ENCODE assay signal across 8 cellular contexts in genomic region chr15:63212050-63212973, GRCh38. TPM values are rescaled to one million over a fixed set of nuclear protein-coding genes. Genes with fewer than 3 reads are reported as not detected.
DNase-seq lines count a peak whose midpoint lies in the region; ATAC-seq and TF ChIP-seq lines count a peak whose summit lies in the region.

No MANE protein-coding gene starts in this region.

- 36% methylated on average over 10 of the region's 10 CpGs for WGBS in SK-N-SH (ENCODE audit: low lambda C conversion rate)

- no peaks in the 10 kb centered on the region for H3K27me3 ChIP-seq in SK-N-SH (ENCODE audit: insufficient read depth)

- peak overlapping the region; percentile 29; the same call in 1 of the 2 replicates for H3K4me2 ChIP-seq in SK-N-SH

- DNase-seq in SK-N-SH (peak; percentile 42), fibroblast of peridontal ligament (ENCODE audit: extremely low read depth) (peak; percentile 98), NCI-H2029 (lab: John Stamatoyannopoulos, UW) (no peak)
- DNase-seq in stimulated activated naive CD8-positive, alpha-beta T cell treated with anti-CD3 and anti-CD28 coated beads, Interleukin-15, amount 100 ng/mL, for 72 hours, result peak in 1 of 2 donors; percentile 28
- no peak for DNase-seq in stimulated activated CD4-positive, alpha-beta T cell treated with anti-CD3 and anti-CD28 coated beads, Interleukin-4, amount 100 ng/mL, for 4 hours

- no peaks in the 10 kb centered on the region for H3K9me3 ChIP-seq in SK-N-SH

- no peak overlapping the region; a peak in 1 of 4 replicates for H3K4me3 ChIP-seq in SK-N-SH (ENCODE audit: low read depth in 2 of 2, low read length in 1 of 2)

- no peaks in the 10 kb centered on the region for H3K9me2 ChIP-seq in SK-N-SH

- POLR2A ChIA-PET in SK-N-SH (lab: Yijun Ruan, JAX), result no interaction called here

- TF ChIP-seq EP300 in SK-N-SH (IDR thresholded peaks at IDR 0.05; ENCODE audit: borderline replicate concordance in 1 of 2, low read depth in 1 of 2, low read length in 1 of 2), result peak; percentile 9 to 76; a peak in 1 of 4 replicates

- TF ChIP-seq CTCF in C4-2B (conservative IDR thresholded peaks at IDR 0.05) (no peak), SK-N-SH (IDR thresholded peaks at IDR 0.05) (no peak)

- no peak overlapping the region for H2AFZ ChIP-seq in SK-N-SH (ENCODE audit: low read depth)

- H3K36me3 ChIP-seq in SK-N-SH (replicated peaks in 1 of 2; ENCODE audit: control insufficient read depth in 1 of 2, insufficient read depth in 2 of 2, low read length in 1 of 2), result no peaks in the 10 kb centered on the region

- peaks cover 60% of the 10 kb centered on the region for H3K79me2 ChIP-seq in SK-N-SH (ENCODE audit: insufficient read depth)

- H3K9me3 Mint-ChIP-seq in stimulated activated naive CD8-positive, alpha-beta T cell treated with anti-CD3 and anti-CD28 coated beads, Interleukin-15, amount 100 ng/mL, for 72 hours, result no peaks in the 10 kb centered on the region

- H3K27ac ChIP-seq in C4-2B (peak overlapping the region; percentile 86), SK-N-SH (ENCODE audit: low read depth in 2 of 2, low read length in 1 of 2) (peak overlapping the region; percentile 68 to 88)

- peak overlapping the region; percentile 99 for H3K27ac Mint-ChIP-seq in stimulated activated naive CD8-positive, alpha-beta T cell treated with anti-CD3 and anti-CD28 coated beads, Interleukin-15, amount 100 ng/mL, for 72 hours

- H4K20me1 ChIP-seq in SK-N-SH (ENCODE audit: insufficient read depth), result no peaks in the 10 kb centered on the region

- ATAC-seq in GM21515 (IDR thresholded peaks at IDR 0.05; ENCODE audit: unreplicated experiment) (peak; percentile 43), GM18505 (IDR thresholded peaks at IDR 0.05; ENCODE audit: unreplicated experiment) (no peak)
- peak; percentile 77 for ATAC-seq in stimulated activated naive CD8-positive, alpha-beta T cell treated with anti-CD3 and anti-CD28 coated beads, Interleukin-15, amount 100 ng/mL, for 72 hours

- no peak for TF ChIP-seq RAD21 in SK-N-SH (IDR thresholded peaks at IDR 0.05; ENCODE audit: low read length)

- H3F3A ChIP-seq in SK-N-SH (replicated peaks; ENCODE audit: insufficient read depth), result peaks cover 42% of the 10 kb centered on the region

- H3K4me1 ChIP-seq in SK-N-SH (ENCODE audit: control insufficient read depth in 1 of 2, insufficient read depth in 2 of 2, low read depth in 1 of 2, low read length in 1 of 2), result peaks cover 28 to 33% of the 10 kb centered on the region in 2 experiments

- peak overlapping the region; percentile 17; the same call in 1 of the 2 replicates for H3K9ac ChIP-seq in SK-N-SH

- CTCF ChIA-PET in SK-N-SH (lab: Yijun Ruan, JAX), result interaction anchor here (0.6 to 1.2 kb wide), 2 partner anchors 16 to 21 kb away, joined by 4 read pairs; no protein-coding TSS in a partner anchor

- H3K4me3 Mint-ChIP-seq in stimulated activated naive CD8-positive, alpha-beta T cell treated with anti-CD3 and anti-CD28 coated beads, Interleukin-15, amount 100 ng/mL, for 72 hours, result peak overlapping the region; percentile 80 to 84

- TF ChIP-seq POLR2A in GM18505 (IDR thresholded peaks at IDR 0.05; ENCODE audit: borderline replicate concordance, extremely low read depth, insufficient read depth, insufficient read length), result no peak

- H3K27me3 Mint-ChIP-seq in stimulated activated naive CD8-positive, alpha-beta T cell treated with anti-CD3 and anti-CD28 coated beads, Interleukin-15, amount 100 ng/mL, for 72 hours, result no peaks in the 10 kb centered on the region

- peaks cover 91% of the 10 kb centered on the region for H3K4me1 Mint-ChIP-seq in stimulated activated naive CD8-positive, alpha-beta T cell treated with anti-CD3 and anti-CD28 coated beads, Interleukin-15, amount 100 ng/mL, for 72 hours

TF ChIP-seq in SK-N-SH, 30 proteins besides CTCF, POLR2A, EP300 and RAD21:
- TF ChIP-seq RCOR1 (IDR thresholded peaks at IDR 0.05; ENCODE audit: low read length), result peak; percentile 58; the same call in 1 of the 2 replicates
- TF ChIP-seq POLR2AphosphoS5 (IDR thresholded peaks at IDR 0.05; ENCODE audit: low read depth, low read length), result peak; percentile 44; the same call in 1 of the 2 replicates
- no peak for TF ChIP-seq USF1 (IDR thresholded peaks at IDR 0.05; ENCODE audit: borderline replicate concordance, low read depth)
- TF ChIP-seq YY1 (IDR thresholded peaks at IDR 0.05; ENCODE audit: low read depth), result no peak
- TF ChIP-seq JUND (IDR thresholded peaks at IDR 0.05), result 0 out of 2 replicates have a peak, but pooled peaks have one; percentile 20
- TF ChIP-seq FOSL2 (IDR thresholded peaks at IDR 0.05; ENCODE audit: borderline replicate concordance, low read depth), result peak; percentile 19; the same call in 1 of the 2 replicates
- TF ChIP-seq TCF12 (IDR thresholded peaks at IDR 0.05), result peak; percentile 91
- peak; percentile 69 for TF ChIP-seq PBX3 (IDR thresholded peaks at IDR 0.05)
- no peak for TF ChIP-seq NFIC (IDR thresholded peaks at IDR 0.05; ENCODE audit: borderline replicate concordance)
- TF ChIP-seq MAX (IDR thresholded peaks at IDR 0.05; ENCODE audit: low read depth), result 0 out of 2 replicates have a peak, but pooled peaks have one; percentile 10
TF ChIP-seq in SK-N-SH: peak in this region for 7.

RNA-seq across cellular contexts. Expression of gene RAB8B, which starts 22.9 kb away (rescaled TPM):
- polyA plus RNA-seq in SK-N-SH (2012; rRNA removed), result 4.7 and 5.4 TPM in 2 replicates
- polyA plus RNA-seq in SK-N-SH (2012; cell fraction: cytosol; rRNA removed), result 8.9 and 12.6 TPM in 2 replicates
- polyA plus RNA-seq in SK-N-SH (2012; cell fraction: nucleus; rRNA removed), result 1.9 and 6.2 TPM in 2 replicates

RNA-seq across cellular contexts. Expression of gene RPS27L, which starts 55.0 kb away (rescaled TPM):
- polyA plus RNA-seq in SK-N-SH (2012; rRNA removed), result 319 and 321 TPM in 2 replicates
- 411 and 679 TPM in 2 replicates for polyA plus RNA-seq in SK-N-SH (2012; cell fraction: cytosol; rRNA removed)
- polyA plus RNA-seq in SK-N-SH (2012; cell fraction: nucleus; rRNA removed), result 82.3 and 147 TPM in 2 replicates

Comparison
In these comparisons a context has a peak if more than half of its experiments do, and no peak if none do; other contexts are left out.
1. DNase-seq: peak in SK-N-SH (single experiment) and fibroblast of peridontal ligament (single experiment); none in NCI-H2029 (single experiment) and stimulated activated CD4-positive, alpha-beta T cell treated with anti-CD3 and anti-CD28 coated beads, Interleukin-4, amount 100 ng/mL, for 4 hours (0 of 2).